In genomic region chr4:86706923-86707597, GRCh38 we compare ENCODE assay signal across 21 cellular contexts.
DNase-seq lines count a peak whose midpoint lies in the region; ATAC-seq and TF ChIP-seq lines count a peak whose summit lies in the region.
"Had no signal": no experiment of that assay in that cellular context is flagged by ENCODE, and none has a peak within 500 bp of the region (broad histone marks: within the 10 kb centered on the region; RNA-seq: fewer than 3 reads in every experiment).

No MANE protein-coding gene starts in this region.

- H3K36me3 Mint-ChIP-seq in MCF 10A (ENCODE audit: insufficient read depth, unreplicated experiment): no peaks in the 10 kb centered on the region
- H3K36me3 Mint-ChIP-seq in stimulated activated effector memory CD8-positive, alpha-beta T cell treated with anti-CD3 and anti-CD28 coated beads, Interleukin-12 subunit alpha, Interleukin-12 subunit beta, amount 100 ng/mL, for 72 hours: no peaks in the 10 kb centered on the region
- H3K36me3 Mint-ChIP-seq: activated naive CD8-positive, alpha-beta T cell; CD4-positive, alpha-beta memory T cell had no signal

- peak; percentile 13 for DNase-seq in MCF 10A (ENCODE audit: unreplicated experiment)
- DNase-seq in breast epithelium (ENCODE audit: low spot score in 2 of 2): no peak
- DNase-seq in epithelial cell of esophagus (ENCODE audit: low read depth): peak; percentile 76
- DNase-seq in lower lobe of right lung: no peak
- no peak for DNase-seq in upper lobe of right lung
- no peak for DNase-seq in stimulated activated effector memory CD8-positive, alpha-beta T cell treated with anti-CD3 and anti-CD28 coated beads, Interleukin-12 subunit alpha, Interleukin-12 subunit beta, amount 100 ng/mL, for 72 hours (ENCODE audit: low spot score in 2 of 2)
- no peak for DNase-seq in NCI-H1694 treated with DMSO at 0.1 percent for 48 hours (lab: John Stamatoyannopoulos, UW)
- DNase-seq: 8988T; activated CD8-positive, alpha-beta T cell treated with anti-CD3 and anti-CD28 coated beads for 36 hours; activated T-cell treated with anti-CD3 and anti-CD28 coated beads, Interleukin-2, amount 50 U/mL, for 72 hours; CD4-positive, alpha-beta memory T cell; effector memory CD4-positive, alpha-beta T cell; KG1; NCI-H1417; NCI-H82; tibial artery had no signal

- intact Hi-C loops in MCF 10A (cut with micrococcal nuclease) (loop anchor here (5.0 kb wide), 1 partner anchor 110 kb away; no protein-coding TSS in a partner anchor), breast epithelium (cut with DNase I; ENCODE audit: low total_unique reads) (no loop called here), lower lobe of right lung (cut with DNase I) (no loop called here), upper lobe of right lung (cut with DNase I) (no loop called here)

- no peaks in the 10 kb centered on the region for H3K9me3 ChIP-seq in breast epithelium
- no peaks in the 10 kb centered on the region for H3K9me3 ChIP-seq in lower lobe of right lung
- no peaks in the 10 kb centered on the region for H3K9me3 ChIP-seq in upper lobe of right lung
- H3K9me3 ChIP-seq: neutrophil, tibial artery had no signal

- CTCF ChIA-PET in MCF 10A (lab: Yijun Ruan, JAX): no interaction called here

- no peak overlapping the region for H3K4me3 Mint-ChIP-seq in MCF 10A (ENCODE audit: unreplicated experiment)
- H3K4me3 Mint-ChIP-seq in stimulated activated effector memory CD8-positive, alpha-beta T cell treated with anti-CD3 and anti-CD28 coated beads, Interleukin-12 subunit alpha, Interleukin-12 subunit beta, amount 100 ng/mL, for 72 hours: no peak overlapping the region
- H3K4me3 Mint-ChIP-seq: activated CD8-positive, alpha-beta T cell treated with anti-CD3 and anti-CD28 coated beads for 36 hours; activated naive CD8-positive, alpha-beta T cell; activated T-cell treated with anti-CD3 and anti-CD28 coated beads, Interleukin-2, amount 50 U/mL, for 72 hours; CD4-positive, alpha-beta memory T cell; central memory CD8-positive, alpha-beta T cell; GM23338 had no signal

- no peak overlapping the region for H3K4me3 ChIP-seq in breast epithelium
- no peak overlapping the region for H3K4me3 ChIP-seq in epithelial cell of esophagus (ENCODE audit: low read length)
- H3K4me3 ChIP-seq in lower lobe of right lung: no peak overlapping the region
- no peak overlapping the region for H3K4me3 ChIP-seq in upper lobe of right lung
- H3K4me3 ChIP-seq: GM23338, tibial artery had no signal

- no peak overlapping the region for H3K27ac ChIP-seq in breast epithelium
- H3K27ac ChIP-seq in lower lobe of right lung: no peak overlapping the region
- no peak overlapping the region for H3K27ac ChIP-seq in upper lobe of right lung
- H3K27ac ChIP-seq: neutrophil, tibial artery had no signal

- no peak for TF ChIP-seq CTCF in MCF 10A (IDR thresholded peaks at IDR 0.05; ENCODE audit: unreplicated experiment)
- TF ChIP-seq CTCF in breast epithelium (IDR thresholded peaks at IDR 0.05): no peak
- no peak for TF ChIP-seq CTCF in epithelial cell of esophagus (IDR thresholded peaks at IDR 0.05; ENCODE audit: insufficient read depth, low read depth, low read length, missing control alignments)
- no peak for TF ChIP-seq CTCF in lower lobe of right lung (IDR thresholded peaks at IDR 0.05)
- TF ChIP-seq CTCF in upper lobe of right lung (IDR thresholded peaks at IDR 0.05): no peak

- H3K9me3 Mint-ChIP-seq in MCF 10A (ENCODE audit: unreplicated experiment): no peaks in the 10 kb centered on the region
- no peaks in the 10 kb centered on the region for H3K9me3 Mint-ChIP-seq in stimulated activated effector memory CD8-positive, alpha-beta T cell treated with anti-CD3 and anti-CD28 coated beads, Interleukin-12 subunit alpha, Interleukin-12 subunit beta, amount 100 ng/mL, for 72 hours
- H3K9me3 Mint-ChIP-seq: activated CD8-positive, alpha-beta T cell treated with anti-CD3 and anti-CD28 coated beads for 36 hours; activated T-cell treated with anti-CD3 and anti-CD28 coated beads, Interleukin-2, amount 50 U/mL, for 72 hours; CD4-positive, alpha-beta memory T cell; central memory CD8-positive, alpha-beta T cell; GM23338 had no signal

- H3K36me3 ChIP-seq in breast epithelium (no peaks in the 10 kb centered on the region), lower lobe of right lung (no peaks in the 10 kb centered on the region), upper lobe of right lung (no peaks in the 10 kb centered on the region)
- H3K36me3 ChIP-seq: neutrophil, tibial artery had no signal

- TF ChIP-seq POLR2A in breast epithelium (IDR thresholded peaks at IDR 0.05): no peak

- H3K4me1 ChIP-seq in breast epithelium (no peaks in the 10 kb centered on the region), lower lobe of right lung (no peaks in the 10 kb centered on the region), upper lobe of right lung (no peaks in the 10 kb centered on the region)
- H3K4me1 ChIP-seq: tibial artery had no signal

- BruUV-seq in MCF 10A (replicated peaks; lab: Mats Ljungman, UMichigan): no TSS peak

- peak; percentile 64 to 69 for ATAC-seq in lower lobe of right lung
- peak; percentile 76 for ATAC-seq in upper lobe of right lung
- no peak for ATAC-seq in HG03378 (IDR thresholded peaks at IDR 0.05; ENCODE audit: unreplicated experiment)
- no peak for ATAC-seq in stimulated activated effector memory CD8-positive, alpha-beta T cell treated with anti-CD3 and anti-CD28 coated beads, Interleukin-12 subunit alpha, Interleukin-12 subunit beta, amount 100 ng/mL, for 72 hours
- ATAC-seq: activated CD8-positive, alpha-beta T cell treated with anti-CD3 and anti-CD28 coated beads for 36 hours; activated T-cell treated with anti-CD3 and anti-CD28 coated beads, Interleukin-2, amount 50 U/mL, for 72 hours; GM23338 had no signal

- H3K27me3 ChIP-seq in breast epithelium: no peaks in the 10 kb centered on the region
- no peaks in the 10 kb centered on the region for H3K27me3 ChIP-seq in lower lobe of right lung (ENCODE audit: low read depth)
- no peaks in the 10 kb centered on the region for H3K27me3 ChIP-seq in upper lobe of right lung
- H3K27me3 ChIP-seq: neutrophil, tibial artery had no signal

- POLR2A ChIA-PET in MCF 10A (lab: Yijun Ruan, JAX): interaction anchor here (1.0 to 1.3 kb wide), 2 partner anchors 111 to 113 kb away, joined by 5 to 7 read pairs; partner anchors contain the start of gene PTPN13

- H3K27me3 Mint-ChIP-seq in MCF 10A (ENCODE audit: insufficient read depth, unreplicated experiment): no peaks in the 10 kb centered on the region
- H3K27me3 Mint-ChIP-seq: activated CD8-positive, alpha-beta T cell treated with anti-CD3 and anti-CD28 coated beads for 36 hours; activated naive CD8-positive, alpha-beta T cell; CD4-positive, alpha-beta memory T cell; central memory CD8-positive, alpha-beta T cell had no signal

- H3K27ac Mint-ChIP-seq in MCF 10A (ENCODE audit: low read depth, unreplicated experiment): peak overlapping the region; percentile 17
- no peak overlapping the region for H3K27ac Mint-ChIP-seq in stimulated activated effector memory CD8-positive, alpha-beta T cell treated with anti-CD3 and anti-CD28 coated beads, Interleukin-12 subunit alpha, Interleukin-12 subunit beta, amount 100 ng/mL, for 72 hours
- H3K27ac Mint-ChIP-seq: activated CD8-positive, alpha-beta T cell treated with anti-CD3 and anti-CD28 coated beads for 36 hours; activated naive CD8-positive, alpha-beta T cell; activated T-cell treated with anti-CD3 and anti-CD28 coated beads, Interleukin-2, amount 50 U/mL, for 72 hours; CD4-positive, alpha-beta memory T cell; GM23338 had no signal

- peaks cover 6% of the 10 kb centered on the region for H3K4me1 Mint-ChIP-seq in MCF 10A (ENCODE audit: insufficient read depth, unreplicated experiment)
- H3K4me1 Mint-ChIP-seq in stimulated activated effector memory CD8-positive, alpha-beta T cell treated with anti-CD3 and anti-CD28 coated beads, Interleukin-12 subunit alpha, Interleukin-12 subunit beta, amount 100 ng/mL, for 72 hours: no peaks in the 10 kb centered on the region
- H3K4me1 Mint-ChIP-seq: CD4-positive, alpha-beta memory T cell; central memory CD8-positive, alpha-beta T cell; GM23338 had no signal

Comparison
In these comparisons a context has a peak if more than half of its experiments do, and no peak if none do; other contexts are left out.
1. DNase-seq: peak in MCF 10A (single experiment) and epithelial cell of esophagus (single experiment); none in breast epithelium (0 of 2), lower lobe of right lung (single experiment), upper lobe of right lung (single experiment), stimulated activated effector memory CD8-positive, alpha-beta T cell treated with anti-CD3 and anti-CD28 coated beads, Interleukin-12 subunit alpha, Interleukin-12 subunit beta, amount 100 ng/mL, for 72 hours (0 of 2) and NCI-H1694 treated with DMSO at 0.1 percent for 48 hours (single experiment).
2. ATAC-seq: peak in lower lobe of right lung (2 of 2) and upper lobe of right lung (single experiment); none in HG03378 (single experiment) and stimulated activated effector memory CD8-positive, alpha-beta T cell treated with anti-CD3 and anti-CD28 coated beads, Interleukin-12 subunit alpha, Interleukin-12 subunit beta, amount 100 ng/mL, for 72 hours (single experiment).